21 cellular contexts compared by ENCODE assay signal in genomic region chr13:75371223-75371622, GRCh38.
"Had no signal": no experiment of that assay in that cellular context is flagged by ENCODE, and none has a peak within 500 bp of the region (broad histone marks: within the 10 kb centered on the region; RNA-seq: fewer than 3 reads in every experiment).

No MANE protein-coding gene starts in this region.

- DNase-seq: Karpas-422, KG1, MG63, NCI-H1092, NCI-H1436, NCI-H187, NCI-H2029, NCI-H2081 treated with DMSO at 0.1 percent for 48 hours, NCI-H2171, NCI-H226, NCI-H446, NCI-H510A, NCI-H524 treated with DMSO at 0.1 percent for 48 hours, NCI-H69, NCI-H774, PC-3, SHP77 treated with DMSO at 0.1 percent for 48 hours had no signal

- H3K4me3 ChIP-seq: MG63, SJSA1, SK-N-MC had no signal

- H3K9me3 ChIP-seq: MG63, SJSA1 had no signal

- ATAC-seq: Panc1, PC-3 had no signal

- H3K36me3 ChIP-seq: MG63, SJSA1 had no signal

- H3K27ac ChIP-seq: RWPE1, SJSA1, SK-N-MC had no signal

- H3K27me3 ChIP-seq: MG63, SJSA1 had no signal
